In the genomic region with DNA sequence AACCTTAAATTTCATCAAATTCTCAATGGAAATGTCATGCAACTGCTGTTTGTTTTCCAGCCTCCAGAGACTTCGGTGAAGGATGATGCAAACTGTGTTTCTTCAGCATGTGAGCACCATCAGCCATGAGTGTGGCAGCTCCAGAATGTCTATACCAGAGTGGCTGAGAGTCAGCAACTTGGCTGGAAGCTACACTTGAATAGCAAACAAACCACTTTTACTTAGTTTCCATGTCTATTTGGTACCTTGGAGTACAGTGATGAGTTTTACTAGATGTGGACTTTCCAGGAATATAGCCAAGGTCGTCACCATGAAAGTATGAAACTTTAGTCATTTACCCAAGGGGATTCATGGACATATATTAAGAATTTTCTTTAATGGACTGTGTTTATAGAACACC, we compare ENCODE assay signal across 29 cellular contexts. TPM values are rescaled to one million over a fixed set of nuclear protein-coding genes. Genes with fewer than 3 reads are reported as not detected.
"Had no signal": no experiment of that assay in that cellular context is flagged by ENCODE, and none has a peak within 500 bp of the region (broad histone marks: within the 10 kb centered on the region; RNA-seq: fewer than 3 reads in every experiment).

No MANE protein-coding gene starts in this region.

- H3K27me3 Mint-ChIP-seq: activated CD4-positive, alpha-beta T cell treated with anti-CD3 and anti-CD28 coated beads, Interleukin-2, amount 10 ng/mL, durations not matched to agents 7 days and 5 days; activated naive CD4-positive, alpha-beta T cell treated with anti-CD3 and anti-CD28 coated beads, Interleukin-2, amount 50 U/mL, for 24 hours; progenitor cell of endocrine pancreas had no signal

- H3K36me3 Mint-ChIP-seq: activated naive CD4-positive, alpha-beta T cell treated with anti-CD3 and anti-CD28 coated beads, Interleukin-2, amount 50 U/mL, for 24 hours; immature natural killer cell; naive B cell had no signal

- H3K9me3 ChIP-seq: adrenal gland, esophagus muscularis mucosa, gastroesophageal sphincter, heart right ventricle, mucosa of descending colon had no signal

- H3K4me3 Mint-ChIP-seq: activated CD4-positive, alpha-beta T cell treated with anti-CD3 and anti-CD28 coated beads, Interleukin-2, amount 10 ng/mL, durations not matched to agents 7 days and 5 days; activated naive CD4-positive, alpha-beta T cell treated with anti-CD3 and anti-CD28 coated beads, Interleukin-2, amount 50 U/mL, for 24 hours; immature natural killer cell; naive B cell; neural crest cell; stimulated activated naive CD8-positive, alpha-beta T cell treated with anti-CD3 and anti-CD28 coated beads, Interleukin-15, amount 100 ng/mL, for 72 hours had no signal

- H3K4me3 ChIP-seq: adrenal gland, esophagus muscularis mucosa, gastroesophageal sphincter, heart right ventricle, mucosa of descending colon, skin epidermis had no signal

- H3K4me1 ChIP-seq: adrenal gland, esophagus muscularis mucosa, gastroesophageal sphincter, heart right ventricle had no signal

- DNase-seq: activated CD4-positive, alpha-beta T cell treated with anti-CD3 and anti-CD28 coated beads, Interleukin-2, amount 10 ng/mL, durations not matched to agents 7 days and 5 days; activated CD8-positive, alpha-beta memory T cell treated with anti-CD3 and anti-CD28 coated beads for 24 hours; activated CD8-positive, alpha-beta memory T cell treated with anti-CD3 and anti-CD28 coated beads, Interleukin-2, amount 50 U/mL, for 48 hours; activated gamma-delta T cell; activated T-cell treated with anti-CD3 and anti-CD28 coated beads, Interleukin-2, amount 50 U/mL, for 48 hours; adrenal gland; dermis blood vessel endothelial cell; effector memory CD4-positive, alpha-beta T cell; heart right ventricle; immature natural killer cell; kidney glomerular epithelial cell; left ventricle myocardium superior; mucosa of descending colon; naive B cell; stimulated activated naive CD8-positive, alpha-beta T cell treated with anti-CD3 and anti-CD28 coated beads, Interleukin-15, amount 100 ng/mL, for 72 hours; T-helper 1 cell; trophoblast cell had no signal

- H3K27ac Mint-ChIP-seq: activated CD4-positive, alpha-beta T cell treated with anti-CD3 and anti-CD28 coated beads, Interleukin-2, amount 10 ng/mL, durations not matched to agents 7 days and 5 days; activated naive CD4-positive, alpha-beta T cell treated with anti-CD3 and anti-CD28 coated beads, Interleukin-2, amount 50 U/mL, for 24 hours; immature natural killer cell; progenitor cell of endocrine pancreas had no signal

- H3K4me1 Mint-ChIP-seq: immature natural killer cell; naive B cell; neural crest cell; stimulated activated naive CD8-positive, alpha-beta T cell treated with anti-CD3 and anti-CD28 coated beads, Interleukin-15, amount 100 ng/mL, for 72 hours had no signal

- H3K27ac ChIP-seq: adrenal gland, esophagus muscularis mucosa, gastroesophageal sphincter, heart right ventricle, skin epidermis had no signal

- H3K36me3 ChIP-seq: adrenal gland, esophagus muscularis mucosa, gastroesophageal sphincter, heart right ventricle had no signal

- ATAC-seq: activated CD4-positive, CD25-positive, alpha-beta regulatory T cell treated with anti-CD3 and anti-CD28 coated beads, Interleukin-2, amount 50 U/mL, for 24 hours; gastroesophageal sphincter; heart right ventricle; left ventricle myocardium superior; mucosa of descending colon; stimulated activated naive CD8-positive, alpha-beta T cell treated with anti-CD3 and anti-CD28 coated beads, Interleukin-15, amount 100 ng/mL, for 72 hours had no signal

- H3K27me3 ChIP-seq: adrenal gland, esophagus muscularis mucosa, gastroesophageal sphincter had no signal

- H3K9me3 Mint-ChIP-seq: activated CD4-positive, alpha-beta T cell treated with anti-CD3 and anti-CD28 coated beads, Interleukin-2, amount 10 ng/mL, durations not matched to agents 7 days and 5 days; activated naive CD4-positive, alpha-beta T cell treated with anti-CD3 and anti-CD28 coated beads, Interleukin-2, amount 50 U/mL, for 24 hours; immature natural killer cell; naive B cell; neural crest cell; stimulated activated naive CD8-positive, alpha-beta T cell treated with anti-CD3 and anti-CD28 coated beads, Interleukin-15, amount 100 ng/mL, for 72 hours had no signal

RNA-seq across cellular contexts. Expression of a gene that starts 4.3 kb away (rescaled TPM):
- total RNA-seq: adrenal gland, astrocyte, cerebellum, dermis blood vessel endothelial cell, endothelial cell of umbilical vein, esophagus muscularis mucosa, heart right ventricle, left ventricle myocardium superior, mucosa of descending colon, neural crest cell, omental fat pad, progenitor cell of endocrine pancreas, temporal lobe had no signal
- polyA plus RNA-seq: adrenal gland, endothelial cell of umbilical vein, heart right ventricle, immature natural killer cell had no signal
